In genomic region chr9:133060417-133060841, GRCh38 we compare ENCODE assay signal across 1 cellular context.
TF ChIP-seq lines count a peak whose summit lies in the region.

No MANE protein-coding gene starts in this region.

TF ChIP-seq in IMR-90, 13 proteins besides CTCF, POLR2A, EP300 and RAD21:
- no peak for TF ChIP-seq MXI1 (IDR thresholded peaks at IDR 0.05; ENCODE audit: borderline replicate concordance, low read depth, low read length)
- no peak for TF ChIP-seq RCOR1 (IDR thresholded peaks at IDR 0.05; ENCODE audit: insufficient replicate concordance, low read length)
- TF ChIP-seq CEBPB (IDR thresholded peaks at IDR 0.05; ENCODE audit: low read depth, low read length): no peak
- TF ChIP-seq CHD1 (IDR thresholded peaks at IDR 0.05; ENCODE audit: low read depth, low read length): no peak
- no peak for TF ChIP-seq USF2 (IDR thresholded peaks at IDR 0.05; ENCODE audit: low read depth, low read length)
- TF ChIP-seq BHLHE40 (IDR thresholded peaks at IDR 0.05; ENCODE audit: low read depth, low read length): no peak
- no peak for TF ChIP-seq SMC3 (IDR thresholded peaks at IDR 0.05; ENCODE audit: low read depth, low read length)
- no peak for TF ChIP-seq FOS (IDR thresholded peaks at IDR 0.05; ENCODE audit: low read depth, low read length)
- no peak for TF ChIP-seq RFX5 (IDR thresholded peaks at IDR 0.05; ENCODE audit: low read depth, low read length)
- TF ChIP-seq NFE2L2 (IDR thresholded peaks at IDR 0.05; ENCODE audit: low read depth, low read length): no peak
- no peak for TF ChIP-seq MAFK (IDR thresholded peaks at IDR 0.05; ENCODE audit: low read depth, low read length)
- no peak for TF ChIP-seq MAZ (IDR thresholded peaks at IDR 0.05; ENCODE audit: borderline replicate concordance, low read depth, low read length)
- no peak for TF ChIP-seq ELK1 (IDR thresholded peaks at IDR 0.05; ENCODE audit: borderline replicate concordance, low read depth, low read length)
